In the genomic region with DNA sequence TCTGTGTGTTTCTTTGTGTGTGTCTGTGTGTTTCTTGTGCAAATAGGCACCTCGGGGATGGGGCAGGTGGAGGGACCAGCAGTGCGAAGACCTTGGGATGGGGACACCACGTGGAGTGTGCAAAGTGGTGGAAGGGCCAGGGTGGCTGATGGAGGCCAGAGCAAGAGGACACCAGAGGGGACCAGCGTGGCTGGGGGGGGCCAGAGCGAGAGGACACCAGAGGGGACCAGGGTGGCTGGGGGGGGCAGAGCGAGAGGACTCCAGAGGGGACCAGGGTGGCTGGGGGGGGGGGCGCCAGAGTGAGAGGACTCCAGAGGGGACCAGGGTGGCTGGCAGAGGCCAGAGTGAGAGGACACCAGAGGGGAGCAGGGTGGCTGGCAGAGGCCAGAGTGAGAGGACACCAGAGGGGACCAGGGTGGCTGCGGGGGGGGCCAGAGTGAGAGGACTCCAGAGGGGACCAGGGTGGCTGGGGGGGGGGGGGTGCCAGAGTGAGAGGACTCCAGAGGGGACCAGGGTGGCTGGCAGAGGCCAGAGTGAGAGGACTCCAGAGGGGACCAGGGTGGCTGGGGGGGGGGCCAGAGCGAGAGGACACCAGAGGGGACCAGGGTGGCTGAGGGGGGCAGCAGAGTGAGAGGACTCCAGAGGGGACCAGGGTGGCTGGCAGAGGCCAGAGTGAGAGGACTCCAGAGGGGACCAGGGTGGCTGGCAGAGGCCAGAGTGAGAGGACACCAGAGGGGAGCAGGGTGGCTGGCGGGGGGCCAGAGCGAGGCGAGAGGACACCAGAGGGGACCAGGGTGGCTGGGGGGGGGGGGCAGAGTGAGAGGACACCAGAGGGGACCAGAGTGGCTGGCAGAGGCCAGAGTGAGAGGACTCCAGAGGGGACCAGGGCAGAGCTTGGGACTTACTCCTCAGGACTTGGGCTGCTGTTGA, we compare ENCODE assay signal across 7 cellular contexts. TPM values are rescaled to one million over a fixed set of nuclear protein-coding genes. Genes with fewer than 3 reads are reported as not detected.
DNase-seq lines count a peak whose midpoint lies in the region; ATAC-seq and TF ChIP-seq lines count a peak whose summit lies in the region.
"Not testable (repeated sequence)": the region's sequence is repeated elsewhere in the genome, so short reads cannot be mapped to it uniquely, and the experiment has no call there.

No MANE protein-coding gene starts in this region.

- H3K79me2 ChIP-seq in GM23338 (replicated peaks; ENCODE audit: insufficient read depth), result not testable (repeated sequence)

- not testable (repeated sequence) for H3K4me2 ChIP-seq in GM23338

- H3K27me3 ChIP-seq in GM23338 (ENCODE audit: insufficient read depth); naive thymus-derived CD4-positive, alpha-beta T cell (ENCODE audit: control insufficient read depth in 2 of 2, insufficient read depth in 2 of 2, low read length in 2 of 2): not testable (repeated sequence)

- H2AFZ ChIP-seq in GM23338, result not testable (repeated sequence)

- H3K27ac ChIP-seq in GM23338 (ENCODE audit: low read depth); naive thymus-derived CD4-positive, alpha-beta T cell (ENCODE audit: low read depth, low read length): not testable (repeated sequence)

- not testable (repeated sequence) for H3K36me3 ChIP-seq in GM23338 (ENCODE audit: insufficient read depth)
- H3K36me3 ChIP-seq in naive thymus-derived CD4-positive, alpha-beta T cell (ENCODE audit: control insufficient read depth in 2 of 3, insufficient read depth in 3 of 3, low read length in 3 of 3), result peaks cover 0 to 13% (median 0%) of the 10 kb centered on the region in 3 experiments

- H3K27ac Mint-ChIP-seq in GM23338 (peak overlapping the region; percentile 66; the same call in 1 of the 2 replicates), brain (peak overlapping the region in 3 of 5 experiments; percentile 9 to 70 (median 51))
- H3K27ac Mint-ChIP-seq in activated CD4-positive, alpha-beta T cell treated with anti-CD3 and anti-CD28 coated beads, Interleukin-2, amount 10 ng/mL, durations not matched to agents 7 days and 5 days, result peak overlapping the region; percentile 64
- H3K27ac Mint-ChIP-seq in activated T-helper 2 cell treated with anti-CD3 and anti-CD28 coated beads, Interferon-gamma antibody, Interleukin-2, Interleukin-4, amounts not matched to agents 10 μg/mL and 5 μg/mL and 100 μg/mL, durations not matched to agents 14 hours and 24 hours and 36 hours, result peak overlapping the region; percentile 36
- H3K27ac Mint-ChIP-seq in naive thymus-derived CD4-positive, alpha-beta T cell, result peak overlapping the region; percentile 53 to 99 (median 84)

- not testable (repeated sequence) for H3K9me3 ChIP-seq in naive thymus-derived CD4-positive, alpha-beta T cell (ENCODE audit: control insufficient read depth in 2 of 3, low read length in 3 of 3)

- not testable (repeated sequence) for H3K4me3 Mint-ChIP-seq in GM23338; activated CD4-positive, alpha-beta T cell treated with anti-CD3 and anti-CD28 coated beads, Interleukin-2, amount 10 ng/mL, durations not matched to agents 7 days and 5 days; activated T-helper 2 cell treated with anti-CD3 and anti-CD28 coated beads, Interferon-gamma antibody, Interleukin-2, Interleukin-4, amounts not matched to agents 10 μg/mL and 5 μg/mL and 100 μg/mL, durations not matched to agents 14 hours and 24 hours and 36 hours (ENCODE audit: low read depth); brain
- peak overlapping the region in 3 of 10 donors; percentile 21 to 25 (median 21) for H3K4me3 Mint-ChIP-seq in naive thymus-derived CD4-positive, alpha-beta T cell

- not testable (repeated sequence) for H3K4me3 ChIP-seq in GM23338; naive thymus-derived CD4-positive, alpha-beta T cell (ENCODE audit: low read length)

- H3K9me2 ChIP-seq in GM23338 (ENCODE audit: insufficient read depth), result not testable (repeated sequence)

- ATAC-seq in GM23338; Right ventricle myocardium superior (ENCODE audit: poor library complexity); naive thymus-derived CD4-positive, alpha-beta T cell; sciatic nerve: not testable (repeated sequence)

- not testable (repeated sequence) for H4K20me1 ChIP-seq in GM23338 (replicated peaks; ENCODE audit: insufficient read depth)

- intact Hi-C loops in activated T-helper 2 cell treated with anti-CD3 and anti-CD28 coated beads, Interferon-gamma antibody, Interleukin-2, Interleukin-4, amounts not matched to agents 10 μg/mL and 5 μg/mL and 100 μg/mL, durations not matched to agents 14 hours and 24 hours and 36 hours (cut with micrococcal nuclease); Right ventricle myocardium superior (cut with DNase I); naive thymus-derived CD4-positive, alpha-beta T cell (cut with micrococcal nuclease); sciatic nerve (cut with DNase I): not testable (repeated sequence)

- H3K9me3 Mint-ChIP-seq in GM23338; activated CD4-positive, alpha-beta T cell treated with anti-CD3 and anti-CD28 coated beads, Interleukin-2, amount 10 ng/mL, durations not matched to agents 7 days and 5 days; activated T-helper 2 cell treated with anti-CD3 and anti-CD28 coated beads, Interferon-gamma antibody, Interleukin-2, Interleukin-4, amounts not matched to agents 10 μg/mL and 5 μg/mL and 100 μg/mL, durations not matched to agents 14 hours and 24 hours and 36 hours; brain; naive thymus-derived CD4-positive, alpha-beta T cell: not testable (repeated sequence)

- POLR2A ChIA-PET in activated CD4-positive, alpha-beta T cell treated with anti-CD3 and anti-CD28 coated beads, Interleukin-2, amount 10 ng/mL, durations not matched to agents 7 days and 5 days (lab: Charles Lee), result not testable (repeated sequence)
- POLR2A ChIA-PET in naive thymus-derived CD4-positive, alpha-beta T cell (lab: Charles Lee), result interaction anchor here (0.8 to 1.0 kb wide), 2 partner anchors 22 to 25 kb away, joined by 3 to 4 read pairs; no protein-coding TSS in a partner anchor

- peaks cover 21% of the 10 kb centered on the region for H3K4me1 Mint-ChIP-seq in GM23338
- peaks cover 57% of the 10 kb centered on the region for H3K4me1 Mint-ChIP-seq in activated CD4-positive, alpha-beta T cell treated with anti-CD3 and anti-CD28 coated beads, Interleukin-2, amount 10 ng/mL, durations not matched to agents 7 days and 5 days
- peaks cover 28% of the 10 kb centered on the region for H3K4me1 Mint-ChIP-seq in activated T-helper 2 cell treated with anti-CD3 and anti-CD28 coated beads, Interferon-gamma antibody, Interleukin-2, Interleukin-4, amounts not matched to agents 10 μg/mL and 5 μg/mL and 100 μg/mL, durations not matched to agents 14 hours and 24 hours and 36 hours (ENCODE audit: low read depth)
- not testable (repeated sequence) for H3K4me1 Mint-ChIP-seq in brain
- peaks cover 41 to 65% (median 63%) of the 10 kb centered on the region in 7 donors for H3K4me1 Mint-ChIP-seq in naive thymus-derived CD4-positive, alpha-beta T cell

- CTCF ChIA-PET in activated CD4-positive, alpha-beta T cell treated with anti-CD3 and anti-CD28 coated beads, Interleukin-2, amount 10 ng/mL, durations not matched to agents 7 days and 5 days (lab: Charles Lee), result interaction anchor here (0.6 to 1.6 kb wide), 2 partner anchors 17 to 111 kb away, joined by 3 to 4 read pairs; no protein-coding TSS in a partner anchor
- CTCF ChIA-PET in naive thymus-derived CD4-positive, alpha-beta T cell (lab: Charles Lee), result interaction anchor here (13.7 kb wide), 1 partner anchor 43 kb away, joined by 379 read pairs; no protein-coding TSS in a partner anchor

- TF ChIP-seq CTCF in GM23338 (conservative IDR thresholded peaks at IDR 0.05; ENCODE audit: low read depth in 2 of 2); brain (conservative IDR thresholded peaks at IDR 0.05): not testable (repeated sequence)

- peaks cover 19% of the 10 kb centered on the region for H3K36me3 Mint-ChIP-seq in GM23338 (ENCODE audit: low read depth)
- H3K36me3 Mint-ChIP-seq in activated CD4-positive, alpha-beta T cell treated with anti-CD3 and anti-CD28 coated beads, Interleukin-2, amount 10 ng/mL, durations not matched to agents 7 days and 5 days (ENCODE audit: low read depth), result peaks cover 50% of the 10 kb centered on the region
- peaks cover 39% of the 10 kb centered on the region for H3K36me3 Mint-ChIP-seq in activated T-helper 2 cell treated with anti-CD3 and anti-CD28 coated beads, Interferon-gamma antibody, Interleukin-2, Interleukin-4, amounts not matched to agents 10 μg/mL and 5 μg/mL and 100 μg/mL, durations not matched to agents 14 hours and 24 hours and 36 hours (ENCODE audit: low read depth)
- H3K36me3 Mint-ChIP-seq in brain, result peaks cover 55% of the 10 kb centered on the region
- peaks cover 0 to 31% (median 6%) of the 10 kb centered on the region in 5 donors for H3K36me3 Mint-ChIP-seq in naive thymus-derived CD4-positive, alpha-beta T cell

- H3F3A ChIP-seq in GM23338 (replicated peaks; ENCODE audit: low read depth), result not testable (repeated sequence)

- peaks cover 14% of the 10 kb centered on the region for H3K27me3 Mint-ChIP-seq in GM23338 (ENCODE audit: insufficient read depth, low read depth, poor library complexity)
- not testable (repeated sequence) for H3K27me3 Mint-ChIP-seq in activated CD4-positive, alpha-beta T cell treated with anti-CD3 and anti-CD28 coated beads, Interleukin-2, amount 10 ng/mL, durations not matched to agents 7 days and 5 days; activated T-helper 2 cell treated with anti-CD3 and anti-CD28 coated beads, Interferon-gamma antibody, Interleukin-2, Interleukin-4, amounts not matched to agents 10 μg/mL and 5 μg/mL and 100 μg/mL, durations not matched to agents 14 hours and 24 hours and 36 hours (ENCODE audit: low read depth); brain; naive thymus-derived CD4-positive, alpha-beta T cell

- not testable (repeated sequence) for DNase-seq in GM23338 (ENCODE audit: low spot score); activated CD4-positive, alpha-beta T cell treated with anti-CD3 and anti-CD28 coated beads, Interleukin-2, amount 10 ng/mL, durations not matched to agents 7 days and 5 days; activated T-helper 2 cell treated with anti-CD3 and anti-CD28 coated beads, Interferon-gamma antibody, Interleukin-2, Interleukin-4, amounts not matched to agents 10 μg/mL and 5 μg/mL and 100 μg/mL, durations not matched to agents 14 hours and 24 hours and 36 hours (ENCODE audit: low spot score); naive thymus-derived CD4-positive, alpha-beta T cell
- DNase-seq in Right ventricle myocardium superior (peak; percentile 46), sciatic nerve (ENCODE audit: low spot score) (peak; percentile 57)

- not testable (repeated sequence) for H3K4me1 ChIP-seq in GM23338 (ENCODE audit: insufficient read depth)
- peaks cover 17 to 33% of the 10 kb centered on the region in 2 donors for H3K4me1 ChIP-seq in naive thymus-derived CD4-positive, alpha-beta T cell (ENCODE audit: control insufficient read depth in 2 of 2, insufficient read depth in 2 of 2, low read length in 2 of 2)

RNA-seq across cellular contexts. Expression of gene DGKD, which starts 42.7 kb away (rescaled TPM):
- 20.5 and 23.4 TPM in 2 replicates for total RNA-seq in GM23338 (2014; rRNA removed; shearing (Covaris generic))
- polyA plus RNA-seq in GM23338 (2016; fragmentation: Nextera tagmentation; extraction: Ambion mirVana) (10.6 and 11.1 TPM in 2 replicates), brain (ENCODE audit: insufficient read depth, low read depth, low replicate concordance) (16.2 TPM)
- 10 to 100 TPM; 84.1 to 97.5 TPM for total RNA-seq in activated CD4-positive, alpha-beta T cell treated with anti-CD3 and anti-CD28 coated beads, Interleukin-2, amount 10 ng/mL, durations not matched to agents 7 days and 5 days
- 52.3 and 58.3 TPM in 2 replicates for total RNA-seq in activated T-helper 2 cell treated with anti-CD3 and anti-CD28 coated beads, Interferon-gamma antibody, Interleukin-2, Interleukin-4, amounts not matched to agents 10 μg/mL and 5 μg/mL and 100 μg/mL, durations not matched to agents 14 hours and 24 hours and 36 hours
- total RNA-seq in Right ventricle myocardium superior (27.2 TPM), sciatic nerve (35.8 TPM)
- total RNA-seq in naive thymus-derived CD4-positive, alpha-beta T cell, result 100 to 1,000 TPM in 4 of 5 experiments, 10 to 100 TPM in 1; 61.6 to 252 (median 213) TPM
- polyA plus RNA-seq in naive thymus-derived CD4-positive, alpha-beta T cell, result 10 to 100 TPM; 25.8 to 41.0 TPM
